Comparison of ENCODE assay signal across 20 cellular contexts in genomic region chr4:129109965-129110824, GRCh38.
"Had no signal": no experiment of that assay in that cellular context is flagged by ENCODE, and none has a peak within 500 bp of the region (broad histone marks: within the 10 kb centered on the region; RNA-seq: fewer than 3 reads in every experiment).

No MANE protein-coding gene starts in this region.

- H3K27ac ChIP-seq: adrenal gland, ascending aorta, lower lobe of right lung, spleen, thoracic aorta, upper lobe of left lung had no signal

- DNase-seq: activated CD4-positive, alpha-beta T cell treated with anti-CD3 and anti-CD28 coated beads, Interleukin-2, amount 50 U/mL, for 1 hour; activated T-cell treated with anti-CD3 and anti-CD28 coated beads, Interleukin-2, amount 50 U/mL, for 24 hours; adrenal gland; glutamatergic neuron; islet precursor cell; left colon; lower lobe of right lung; naive B cell; SHP77 treated with DMSO at 0.1 percent for 48 hours; SK-N-SH; spleen; stimulated activated CD4-positive, alpha-beta T cell treated with anti-CD3 and anti-CD28 coated beads, Interleukin-4, amount 100 ng/mL, for 24 hours; stimulated activated naive CD4-positive, alpha-beta T cell treated with Interleukin-2 at 50 U/mL for 16 hours; upper lobe of left lung had no signal

- ATAC-seq: activated CD4-positive, CD25-positive, alpha-beta regulatory T cell treated with anti-CD3 and anti-CD28 coated beads, Interleukin-2, amount 50 U/mL, for 24 hours; activated naive CD4-positive, alpha-beta T cell treated with anti-CD3 and anti-CD28 coated beads, Interleukin-2, amount 50 U/mL, for 72 hours; activated T-helper 17 cell treated with anti-CD3 and anti-CD28 coated beads, Interleukin-2, amount 50 U/mL, for 72 hours; left colon; lower lobe of right lung had no signal

- H3K36me3 ChIP-seq: adrenal gland, ascending aorta, thoracic aorta had no signal

- H3K27ac Mint-ChIP-seq: activated naive CD4-positive, alpha-beta T cell treated with anti-CD3 and anti-CD28 coated beads, Interleukin-2, amount 50 U/mL, for 72 hours; activated T-cell treated with anti-CD3 and anti-CD28 coated beads, Interleukin-2, amount 50 U/mL, for 24 hours; activated T-helper 17 cell treated with anti-CD3 and anti-CD28 coated beads, Interleukin-2, amount 50 U/mL, for 72 hours; naive B cell had no signal

- H3K4me1 ChIP-seq: adrenal gland, ascending aorta, lower lobe of right lung, spleen, upper lobe of left lung had no signal

- H3K4me1 Mint-ChIP-seq: activated T-helper 17 cell treated with anti-CD3 and anti-CD28 coated beads, Interleukin-2, amount 50 U/mL, for 72 hours; naive B cell had no signal

- H3K36me3 Mint-ChIP-seq: activated naive CD4-positive, alpha-beta T cell treated with anti-CD3 and anti-CD28 coated beads, Interleukin-2, amount 50 U/mL, for 72 hours had no signal

- H3K27me3 ChIP-seq: adrenal gland, ascending aorta, spleen, upper lobe of left lung had no signal

- H3K4me3 ChIP-seq: adrenal gland, ascending aorta, lower lobe of right lung, spleen, thoracic aorta, upper lobe of left lung had no signal

- H3K4me3 Mint-ChIP-seq: activated T-cell treated with anti-CD3 and anti-CD28 coated beads, Interleukin-2, amount 50 U/mL, for 24 hours; activated T-helper 17 cell treated with anti-CD3 and anti-CD28 coated beads, Interleukin-2, amount 50 U/mL, for 72 hours; naive B cell; neural crest cell had no signal

- H3K27me3 Mint-ChIP-seq: activated T-cell treated with anti-CD3 and anti-CD28 coated beads, Interleukin-2, amount 50 U/mL, for 24 hours; activated T-helper 17 cell treated with anti-CD3 and anti-CD28 coated beads, Interleukin-2, amount 50 U/mL, for 72 hours; naive B cell had no signal

- H3K9me3 ChIP-seq: adrenal gland, ascending aorta, lower lobe of right lung, SK-N-SH, spleen, thoracic aorta, upper lobe of left lung had no signal
